ENCODE assay signal across 11 cellular contexts in the genomic region with DNA sequence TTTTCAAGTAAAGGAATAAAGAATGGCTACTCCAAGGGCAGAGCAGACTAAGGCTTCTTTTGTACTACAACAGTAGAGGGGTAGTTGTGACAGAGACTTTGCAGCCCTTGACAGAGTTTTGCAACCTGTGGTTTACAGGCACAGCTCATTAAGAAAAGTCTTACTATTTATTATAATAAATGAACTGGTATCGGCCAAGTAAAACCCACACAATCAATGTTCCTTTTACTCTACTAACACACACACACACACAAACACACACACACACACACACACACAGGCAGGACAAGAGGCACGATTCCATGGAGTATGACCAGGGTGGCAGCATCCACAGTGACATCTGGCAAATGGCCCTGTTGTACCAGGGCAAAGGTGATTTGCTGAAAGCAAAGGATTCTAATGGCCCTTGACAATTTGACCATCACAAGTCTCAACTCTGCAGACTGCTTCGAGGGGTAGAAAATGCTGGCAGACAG. TPM values are rescaled to one million over a fixed set of nuclear protein-coding genes. Genes with fewer than 3 reads are reported as not detected.
A peak's percentile ranks its signal among the peaks of the same experiment; 100 is the strongest.
DNase-seq lines count a peak whose midpoint lies in the region; ATAC-seq and TF ChIP-seq lines count a peak whose summit lies in the region.
"Had no signal": no experiment of that assay in that cellular context is flagged by ENCODE, and none has a peak within 500 bp of the region (broad histone marks: within the 10 kb centered on the region; RNA-seq: fewer than 3 reads in every experiment).

No MANE protein-coding gene starts in this region.

- H3K4me1 Mint-ChIP-seq in HFFc6 (ENCODE audit: low read depth): peaks cover 32% of the 10 kb centered on the region
- peaks cover 22% of the 10 kb centered on the region for H3K4me1 Mint-ChIP-seq in activated naive CD8-positive, alpha-beta T cell treated with anti-CD3 and anti-CD28 coated beads, Interleukin-2, amount 50 U/mL, for 24 hours

- no peak for DNase-seq in HFFc6
- peak in 4 of 7 donors; percentile 22 to 40 (median 29) for DNase-seq in adrenal gland
- DNase-seq in left colon: no peak
- DNase-seq in activated naive CD8-positive, alpha-beta T cell treated with anti-CD3 and anti-CD28 coated beads, Interleukin-2, amount 50 U/mL, for 24 hours: no peak
- no peak for DNase-seq in KG1 (lab: John Stamatoyannopoulos, UW)
- no peak for DNase-seq in NCI-H2171 treated with DMSO at 0.1 percent for 48 hours (lab: John Stamatoyannopoulos, UW)

- no peak overlapping the region for H3K4me3 ChIP-seq in adrenal gland
- H3K4me3 ChIP-seq in stomach smooth muscle (ENCODE audit: low read length in 2 of 2): no peak overlapping the region
- H3K4me3 ChIP-seq: K562 had no signal

- no peaks in the 10 kb centered on the region for H3K9me3 ChIP-seq in adrenal gland (replicated peaks in 1 of 3)
- no peaks in the 10 kb centered on the region for H3K9me3 ChIP-seq in stomach smooth muscle (ENCODE audit: control insufficient read depth in 2 of 2, low read length in 2 of 2)

- H3K4me1 ChIP-seq in adrenal gland (replicated peaks in 1 of 2) (peaks cover 19 to 33% of the 10 kb centered on the region in 2 donors), stomach smooth muscle (ENCODE audit: control insufficient read depth, insufficient read depth, low read length) (peaks cover 27% of the 10 kb centered on the region)

- H3K27me3 Mint-ChIP-seq in HFFc6 (ENCODE audit: insufficient read depth): peaks cover 2% of the 10 kb centered on the region; the same call in 1 of the 2 replicates
- no peaks in the 10 kb centered on the region for H3K27me3 Mint-ChIP-seq in activated naive CD8-positive, alpha-beta T cell treated with anti-CD3 and anti-CD28 coated beads, Interleukin-2, amount 50 U/mL, for 24 hours
- H3K27me3 Mint-ChIP-seq: naive thymus-derived CD8-positive, alpha-beta T cell had no signal

- ATAC-seq in left colon (peak; percentile 45), GM19455 (IDR thresholded peaks at IDR 0.05; ENCODE audit: unreplicated experiment) (no peak)
- no peak for ATAC-seq in activated naive CD8-positive, alpha-beta T cell treated with anti-CD3 and anti-CD28 coated beads, Interleukin-2, amount 50 U/mL, for 24 hours

- 46 to 61% (median 55%) methylated on average over 2 to 3 of the region's 3 CpGs for WGBS in adrenal gland, 4 donors

- H3K27ac Mint-ChIP-seq in HFFc6: peak overlapping the region; percentile 33; the same call in 1 of the 2 replicates
- H3K27ac Mint-ChIP-seq in activated naive CD8-positive, alpha-beta T cell treated with anti-CD3 and anti-CD28 coated beads, Interleukin-2, amount 50 U/mL, for 24 hours: no peak overlapping the region

- no peak overlapping the region for H3K4me3 Mint-ChIP-seq in HFFc6
- H3K4me3 Mint-ChIP-seq in activated naive CD8-positive, alpha-beta T cell treated with anti-CD3 and anti-CD28 coated beads, Interleukin-2, amount 50 U/mL, for 24 hours: no peak overlapping the region
- H3K4me3 Mint-ChIP-seq: H9; naive thymus-derived CD8-positive, alpha-beta T cell had no signal

- H3K9me3 Mint-ChIP-seq in HFFc6: no peaks in the 10 kb centered on the region
- no peaks in the 10 kb centered on the region for H3K9me3 Mint-ChIP-seq in activated naive CD8-positive, alpha-beta T cell treated with anti-CD3 and anti-CD28 coated beads, Interleukin-2, amount 50 U/mL, for 24 hours
- H3K9me3 Mint-ChIP-seq: H9; naive thymus-derived CD8-positive, alpha-beta T cell had no signal

- peaks cover 19% of the 10 kb centered on the region for H3K36me3 Mint-ChIP-seq in HFFc6 (ENCODE audit: low read depth)
- peaks cover 27% of the 10 kb centered on the region for H3K36me3 Mint-ChIP-seq in activated naive CD8-positive, alpha-beta T cell treated with anti-CD3 and anti-CD28 coated beads, Interleukin-2, amount 50 U/mL, for 24 hours (ENCODE audit: low read depth)

- no peak overlapping the region for H3K9ac ChIP-seq in stomach smooth muscle (ENCODE audit: low read length in 2 of 2)

- H3K27ac ChIP-seq in adrenal gland (peak overlapping the region; percentile 20 to 89 (median 69)), stomach smooth muscle (ENCODE audit: low read length) (peak overlapping the region; percentile 58)

- intact Hi-C loops in adrenal gland (cut with DNase I): loop anchor here (2.0 to 10.0 kb wide), 3 partner anchors 94 to 382 kb away; no protein-coding TSS in a partner anchor
- intact Hi-C loops in left colon (cut with DNase I, micrococcal nuclease): loop anchor here (5.0 to 10.0 kb wide), 2 partner anchors 92 to 94 kb away; no protein-coding TSS in a partner anchor

- H3K27me3 ChIP-seq in adrenal gland: no peaks in the 10 kb centered on the region
- no peaks in the 10 kb centered on the region for H3K27me3 ChIP-seq in stomach smooth muscle (ENCODE audit: control insufficient read depth in 1 of 2, insufficient read depth in 2 of 2, low read length in 2 of 2)

- TF ChIP-seq POLR2A in adrenal gland (IDR thresholded peaks at IDR 0.05): no peak

- H3K36me3 ChIP-seq in adrenal gland (replicated peaks in 1 of 2) (peaks cover 0 to 28% of the 10 kb centered on the region in 2 donors), stomach smooth muscle (ENCODE audit: control insufficient read depth in 2 of 2, insufficient read depth in 2 of 2, low read length in 2 of 2) (peaks cover 9 to 32% of the 10 kb centered on the region in 2 donors)

- TF ChIP-seq CTCF in HFFc6 (IDR thresholded peaks at IDR 0.05) (no peak), adrenal gland (IDR thresholded peaks at IDR 0.05) (no peak)

RNA-seq across cellular contexts. Expression of gene GOLPH3, which starts 59.1 kb away (rescaled TPM):
- total RNA-seq in HFFc6 (2021; fragmentation: NEBNext Ultra II Directional; extraction: Animal tissue kit (Norgen Biotek cat#: 25700)): 10 to 100 TPM; 86.3 to 97.0 (median 93.8) TPM
- 100 to 1,000 TPM in 2 of 8 donors, 10 to 100 TPM in 6; 62.2 to 206 (median 87.6) TPM for total RNA-seq in adrenal gland
- polyA plus RNA-seq in adrenal gland: 10 to 100 TPM; 27.8 to 61.6 (median 30.4) TPM
- total RNA-seq in left colon: 100 to 1,000 TPM; 123 to 131 TPM

Comparison
In these comparisons a context has a peak if more than half of its experiments do, and no peak if none do; other contexts are left out.
1. DNase-seq: peak in adrenal gland (4 of 7); none in HFFc6 (single experiment), left colon (0 of 2), activated naive CD8-positive, alpha-beta T cell treated with anti-CD3 and anti-CD28 coated beads, Interleukin-2, amount 50 U/mL, for 24 hours (single experiment), KG1 (single experiment) and NCI-H2171 treated with DMSO at 0.1 percent for 48 hours (single experiment).